Comparison of ENCODE assay signal across 14 cellular contexts in genomic region chr11:17683378-17684161, GRCh38. TPM values are rescaled to one million over a fixed set of nuclear protein-coding genes. Genes with fewer than 3 reads are reported as not detected.
DNase-seq lines count a peak whose midpoint lies in the region; ATAC-seq, FAIRE-seq and TF ChIP-seq lines count a peak whose summit lies in the region.
"Had no signal": no experiment of that assay in that cellular context is flagged by ENCODE, and none has a peak within 500 bp of the region (broad histone marks: within the 10 kb centered on the region; RNA-seq: fewer than 3 reads in every experiment).

No MANE protein-coding gene starts in this region.

- no peaks in the 10 kb centered on the region for H3K36me3 ChIP-seq in MG63
- no peaks in the 10 kb centered on the region for H3K36me3 ChIP-seq in K562 (ENCODE audit: control insufficient read depth, insufficient read depth, low read length)
- no peaks in the 10 kb centered on the region for H3K36me3 ChIP-seq in liver (ENCODE audit: control insufficient read depth in 4 of 4, insufficient read depth in 3 of 4, low read depth in 1 of 4, low read length in 3 of 4)
- H3K36me3 ChIP-seq: colonic mucosa had no signal

- DNase-seq in MG63 (peak; percentile 91), K562 (ENCODE audit: extremely low read depth in 1 of 4, low spot score in 3 of 4) (no peak), GM19239 (ENCODE audit: insufficient read length, low spot score) (no peak), medulla oblongata (ENCODE audit: extremely low spot score) (no peak)
- DNase-seq: CD4-positive, alpha-beta memory T cell; colonic mucosa; immature natural killer cell; NCI-H2171 treated with DMSO at 0.1 percent for 48 hours; T-helper 2 cell had no signal

- ATAC-seq in K562: no peak
- no peak for ATAC-seq in GM18517 (IDR thresholded peaks at IDR 0.05; ENCODE audit: unreplicated experiment)
- ATAC-seq in GM18858 (IDR thresholded peaks at IDR 0.05; ENCODE audit: unreplicated experiment): no peak

- H3K27ac ChIP-seq in C4-2B (peak overlapping the region; percentile 0; the same call in 1 of the 2 replicates), K562 (ENCODE audit: extremely low read depth, low read depth, low read length) (no peak overlapping the region), liver (ENCODE audit: low read depth in 1 of 2, low read length in 2 of 2) (no peak overlapping the region)
- H3K27ac ChIP-seq: colonic mucosa had no signal

- BruUV-seq in K562 (replicated peaks; lab: Mats Ljungman, UMichigan): no TSS peak

- no peaks in the 10 kb centered on the region for H4K20me1 ChIP-seq in K562 (replicated peaks; ENCODE audit: control insufficient read depth, insufficient read depth, low read length)

- H3K9ac ChIP-seq in K562 (ENCODE audit: insufficient read depth in 1 of 2, low read depth in 2 of 2, low read length in 2 of 2) (no peak overlapping the region), liver (ENCODE audit: low read depth in 1 of 2, low read length in 2 of 2) (no peak overlapping the region)

- TF ChIP-seq EP300 in K562 (IDR thresholded peaks at IDR 0.05; ENCODE audit: low read length): no peak

- H3K4me3 ChIP-seq in MG63 (no peak overlapping the region), K562 (no peak overlapping the region), liver (ENCODE audit: low read depth in 1 of 3, low read length in 3 of 3) (no peak overlapping the region)
- H3K4me3 ChIP-seq: colonic mucosa had no signal

- intact Hi-C loops in K562 (cut with micrococcal nuclease): no loop called here

- H3K4me1 ChIP-seq in K562 (replicated peaks in 1 of 2; ENCODE audit: control insufficient read depth in 2 of 2, insufficient read depth in 2 of 2, low read length in 2 of 2) (no peaks in the 10 kb centered on the region), liver (ENCODE audit: control insufficient read depth in 4 of 4, insufficient read depth in 4 of 4, low read length in 3 of 4) (no peaks in the 10 kb centered on the region)
- H3K4me1 ChIP-seq: colonic mucosa had no signal

- 7% methylated on average over 12 of the region's 12 CpGs for WGBS in K562 (ENCODE audit: insufficient coverage, low coverage, missing lambda C conversion rate)
- WGBS in liver: 51% methylated on average over 12 of the region's 12 CpGs

- TF ChIP-seq POLR2A in K562 (conservative IDR thresholded peaks at IDR 0.05): no peak

- no peak for FAIRE-seq in K562 (lab: Jason Lieb, UNC)
- no peak for FAIRE-seq in GM19239 (lab: Jason Lieb, UNC)

- H3K4me2 ChIP-seq in K562 (ENCODE audit: insufficient read depth, low read length): no peak overlapping the region

- H3K9me3 ChIP-seq in MG63 (no peaks in the 10 kb centered on the region), K562 (replicated peaks; ENCODE audit: control insufficient read depth, insufficient read depth, low read depth, low read length) (no peaks in the 10 kb centered on the region), liver (ENCODE audit: control insufficient read depth in 4 of 4, low read length in 3 of 4) (no peaks in the 10 kb centered on the region)
- H3K9me3 ChIP-seq: colonic mucosa had no signal

- no peak for TF ChIP-seq CTCF in C4-2B (conservative IDR thresholded peaks at IDR 0.05)
- TF ChIP-seq CTCF in K562 (IDR thresholded peaks at IDR 0.05 in 2 of 3, conservative IDR thresholded peaks at IDR 0.05 in 1 of 3; ENCODE audit: insufficient read depth in 2 of 3, low read depth in 1 of 3, low read length in 3 of 3): no peak
- no peak for TF ChIP-seq CTCF in liver (IDR thresholded peaks at IDR 0.05; ENCODE audit: low read depth, low read length, missing input control)

- TF ChIP-seq RAD21 in K562 (CRISPR knock-in tag; conservative IDR thresholded peaks at IDR 0.05 in 1 of 2, IDR thresholded peaks at IDR 0.05 in 1 of 2): no peak
- no peak for TF ChIP-seq RAD21 in liver (IDR thresholded peaks at IDR 0.05)

- in situ Hi-C loops in K562 (cut with MboI): no loop called here

- no peak overlapping the region for H2AFZ ChIP-seq in K562 (ENCODE audit: low read depth, low read length)

- no peaks in the 10 kb centered on the region for H3K79me2 ChIP-seq in K562 (ENCODE audit: control insufficient read depth, insufficient read depth, low read length)

- no peaks in the 10 kb centered on the region for H3K9me1 ChIP-seq in K562 (ENCODE audit: control insufficient read depth, insufficient read depth, low read length)

- POLR2A ChIA-PET in K562 (lab: Yijun Ruan, JAX): interaction anchor here (0.6 to 1.2 kb wide), 2 partner anchors 10 to 16 kb away, joined by 3 read pairs; no protein-coding TSS in a partner anchor

- no peaks in the 10 kb centered on the region for H3K27me3 ChIP-seq in MG63
- peaks cover 24 to 43% of the 10 kb centered on the region in 2 experiments for H3K27me3 ChIP-seq in K562 (ENCODE audit: control insufficient read depth in 2 of 2, insufficient read depth in 2 of 2, low read length in 2 of 2)
- peaks cover 0 to 9% (median under 1%) of the 10 kb centered on the region in 4 donors for H3K27me3 ChIP-seq in liver (ENCODE audit: control insufficient read depth in 4 of 4, insufficient read depth in 4 of 4, low read length in 3 of 4)
- H3K27me3 ChIP-seq: colonic mucosa had no signal

- CTCF ChIA-PET in K562 (lab: Yijun Ruan, JAX; ENCODE audit: low intra/inter-chr PET ratio): no interaction called here

TF ChIP-seq in K562, 482 proteins besides CTCF, POLR2A, EP300 and RAD21 (continues in another document):
- TF ChIP-seq FOSL1 (tag; conservative IDR thresholded peaks at IDR 0.05): peak; percentile 55
- TF ChIP-seq SIX5 (IDR thresholded peaks at IDR 0.05; ENCODE audit: borderline replicate concordance in 1 of 2, insufficient read depth in 1 of 2, low read depth in 1 of 2, low read length in 2 of 2): no peak
- TF ChIP-seq ZNF165 (CRISPR knock-in tag; IDR thresholded peaks at IDR 0.05; ENCODE audit: borderline replicate concordance): no peak
- TF ChIP-seq SETDB1 (IDR thresholded peaks at IDR 0.05; ENCODE audit: low read length): no peak

TF ChIP-seq in liver, 16 proteins besides CTCF, POLR2A, EP300 and RAD21 (continues in another document):
- no peak for TF ChIP-seq FOXA2 (IDR thresholded peaks at IDR 0.05)
- peak in 1 of 2 donors; percentile 82 for TF ChIP-seq JUND (IDR thresholded peaks at IDR 0.05)
- peak; percentile 22 for TF ChIP-seq YY1 (IDR thresholded peaks at IDR 0.05)
- TF ChIP-seq EGR1 (IDR thresholded peaks at IDR 0.05; ENCODE audit: low read depth in 2 of 2): no peak
- TF ChIP-seq ATF3 (IDR thresholded peaks at IDR 0.05): no peak
- no peak for TF ChIP-seq MAX (IDR thresholded peaks at IDR 0.05)
- no peak for TF ChIP-seq HNF4G (IDR thresholded peaks at IDR 0.05)
- TF ChIP-seq GABPA (IDR thresholded peaks at IDR 0.05 in 1 of 2, conservative IDR thresholded peaks at IDR 0.05 in 1 of 2): no peak

RNA-seq across cellular contexts. Expression of gene MYOD1, which starts 35.8 kb away (rescaled TPM):
- not detected in 2 replicates for total RNA-seq in MG63 (2014; rRNA removed; shearing (Covaris generic); ENCODE audit: low replicate concordance)
- not detected in 2 replicates for total RNA-seq in K562 (2011; cell fraction: chromatin; rRNA removed; ENCODE audit: low replicate concordance)
- not detected in 2 replicates for total RNA-seq in K562 (2011; cell fraction: nucleolus; rRNA removed)
- not detected in 2 replicates for total RNA-seq in K562 (2011; cell fraction: nucleoplasm; rRNA removed)
- total RNA-seq in K562 (2014; rRNA removed) (not detected in 2 replicates), K562 (2014; rRNA removed; fragmentation: Illumina TruSeq; extraction: Trizol) (not detected in 2 replicates), K562 (2015; rRNA removed; fragmentation: Illumina TruSeq; extraction: Trizol) (not detected in 2 replicates), K562 (2021) (not detected in 2 replicates), liver (not detected)
- polyA plus RNA-seq in K562 (2011; rRNA removed) (not detected in 2 replicates), K562 (2014; fragmentation: Illumina TruSeq; extraction: Trizol) (not detected in 2 replicates), K562 (2014; fragmentation: Nextera tagmentation; extraction: Ambion mirVana) (not detected), K562 (2014; rRNA removed) (not detected in 2 replicates), liver (not detected)
- not detected in 2 replicates for polyA plus RNA-seq in K562 (2011; cell fraction: cytosol; rRNA removed)
- not detected in 2 replicates for polyA plus RNA-seq in K562 (2011; cell fraction: nucleus; rRNA removed)
- not detected in 2 replicates for polyA plus RNA-seq in K562 (2012)
- not detected in 2 replicates for polyA minus RNA-seq in K562 (2011; rRNA and poly(A)+ RNA removed)
- not detected in 2 replicates for polyA minus RNA-seq in K562 (2011; cell fraction: cytosol; rRNA and poly(A)+ RNA removed)
- not detected in 2 replicates for polyA minus RNA-seq in K562 (2011; cell fraction: nucleus; rRNA and poly(A)+ RNA removed)
- total RNA-seq: CD4-positive, alpha-beta memory T cell; colonic mucosa; posterior vena cava had no signal
- polyA plus RNA-seq: CD4-positive, alpha-beta memory T cell; immature natural killer cell had no signal

RNA-seq across cellular contexts. Expression of gene KCNC1, which starts 51.0 kb away (rescaled TPM):
- total RNA-seq in MG63 (2014; rRNA removed; shearing (Covaris generic); ENCODE audit: low replicate concordance): not detected in 2 replicates
- total RNA-seq in K562 (2011; cell fraction: chromatin; rRNA removed; ENCODE audit: low replicate concordance): 0.19 TPM in 1 of 2 replicates, not detected in the other
- not detected in 2 replicates for total RNA-seq in K562 (2011; cell fraction: nucleolus; rRNA removed)
- total RNA-seq in K562 (2011; cell fraction: nucleoplasm; rRNA removed): not detected in 2 replicates
- total RNA-seq in K562 (2014; rRNA removed): not detected in 2 replicates
- not detected in 2 replicates for total RNA-seq in K562 (2014; rRNA removed; fragmentation: Illumina TruSeq; extraction: Trizol)
- total RNA-seq in K562 (2015; rRNA removed; fragmentation: Illumina TruSeq; extraction: Trizol): not detected in 2 replicates
- not detected in 2 replicates for total RNA-seq in K562 (2021)
- polyA plus RNA-seq in K562 (2011; rRNA removed): not detected in 2 replicates
- not detected in 2 replicates for polyA plus RNA-seq in K562 (2011; cell fraction: cytosol; rRNA removed)
- polyA plus RNA-seq in K562 (2011; cell fraction: nucleus; rRNA removed): not detected in 2 replicates
- 0.12 and 0.17 TPM in 2 replicates for polyA plus RNA-seq in K562 (2012)
- not detected in 2 replicates for polyA plus RNA-seq in K562 (2014; fragmentation: Illumina TruSeq; extraction: Trizol)
- under 1 TPM in 1 of 2 experiments, not detected in 1; 0.08 TPM for polyA plus RNA-seq in K562 (2014; fragmentation: Nextera tagmentation; extraction: Ambion mirVana)
- 0.05 TPM in 1 of 2 replicates, not detected in the other for polyA plus RNA-seq in K562 (2014; rRNA removed)
- not detected in 2 replicates for polyA minus RNA-seq in K562 (2011; rRNA and poly(A)+ RNA removed)
- not detected in 2 replicates for polyA minus RNA-seq in K562 (2011; cell fraction: cytosol; rRNA and poly(A)+ RNA removed)
- polyA minus RNA-seq in K562 (2011; cell fraction: nucleus; rRNA and poly(A)+ RNA removed): not detected in 2 replicates
- not detected for total RNA-seq in liver
- polyA plus RNA-seq in liver: under 1 TPM in 1 of 2 donors, not detected in 1; 0.54 TPM
- total RNA-seq: CD4-positive, alpha-beta memory T cell; posterior vena cava had no signal
